ENCODE assay signal across 9 cellular contexts in the genomic region with DNA sequence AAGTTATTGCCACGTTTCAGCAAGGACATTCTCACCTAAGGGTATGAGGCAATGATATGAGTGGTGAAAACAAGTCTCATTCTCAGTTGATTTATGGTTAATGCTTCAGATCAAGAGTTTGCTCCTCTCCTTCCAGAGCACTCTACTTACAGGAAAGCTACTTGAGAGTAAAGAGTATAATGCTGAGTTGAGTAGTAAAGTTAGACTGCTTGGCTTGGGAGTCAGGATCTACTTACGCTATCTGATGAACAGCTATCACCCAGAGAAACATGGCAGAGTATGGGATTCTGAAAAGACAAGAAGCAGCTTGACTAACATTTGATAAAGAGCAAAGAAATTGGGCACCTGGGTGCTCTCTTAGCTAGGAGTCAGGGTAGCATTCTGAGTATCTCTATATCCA.
"Had no signal": no experiment of that assay in that cellular context is flagged by ENCODE, and none has a peak within 500 bp of the region (broad histone marks: within the 10 kb centered on the region; RNA-seq: fewer than 3 reads in every experiment).

No MANE protein-coding gene starts in this region.

- H3K27ac ChIP-seq: GM23248, HL-60 had no signal

- H3K27ac Mint-ChIP-seq: HFFc6 had no signal

- ATAC-seq: HCT116, HepG2 had no signal

- H3K36me3 Mint-ChIP-seq: IgD-negative memory B cell had no signal

- H3K4me1 Mint-ChIP-seq: IgD-negative memory B cell had no signal

- H3K9me3 Mint-ChIP-seq: HFFc6, IgD-negative memory B cell had no signal

- H3K9me3 ChIP-seq: HAP-1 had no signal

- DNase-seq: GM23248, GOT3, H7, HFFc6 had no signal

- H3K4me3 Mint-ChIP-seq: HFFc6, IgD-negative memory B cell had no signal

- H3K27me3 Mint-ChIP-seq: IgD-negative memory B cell had no signal

- H3K4me3 ChIP-seq: GM23248, HAP-1 had no signal

- H3K36me3 ChIP-seq: HAP-1 had no signal
